ENCODE assay signal across 8 cellular contexts in genomic region chr1:95043141-95043980, GRCh38. TPM values are rescaled to one million over a fixed set of nuclear protein-coding genes. Genes with fewer than 3 reads are reported as not detected.
A peak's percentile ranks its signal among the peaks of the same experiment; 100 is the strongest.
DNase-seq lines count a peak whose midpoint lies in the region; ATAC-seq and TF ChIP-seq lines count a peak whose summit lies in the region.

No MANE protein-coding gene starts in this region.

- H3K27me3 Mint-ChIP-seq in activated T-cell treated with anti-CD3 and anti-CD28 coated beads, Interleukin-2, amount 50 U/mL, for 24 hours: no peaks in the 10 kb centered on the region
- no peaks in the 10 kb centered on the region for H3K27me3 Mint-ChIP-seq in nephron (ENCODE audit: low read depth)

- no peaks in the 10 kb centered on the region for H3K9me3 Mint-ChIP-seq in activated T-cell treated with anti-CD3 and anti-CD28 coated beads, Interleukin-2, amount 50 U/mL, for 24 hours
- H3K9me3 Mint-ChIP-seq in nephron: no peaks in the 10 kb centered on the region

- peak; percentile 89 for ATAC-seq in GM21786 (IDR thresholded peaks at IDR 0.05; ENCODE audit: unreplicated experiment)

- CTCF ChIA-PET in PC-9 (lab: Charles Lee): interaction anchor here (0.5 to 1.2 kb wide), 12 partner anchors 179 to 625 kb away, joined by 3 to 23 read pairs (median 3); partner anchors contain the start of genes ABCD3 and RWDD3

- no peaks in the 10 kb centered on the region for H3K9me3 ChIP-seq in DOHH2 (ENCODE audit: control insufficient read depth, insufficient read depth, low read length)
- no peaks in the 10 kb centered on the region for H3K9me3 ChIP-seq in PC-9 (ENCODE audit: insufficient read depth, low read depth)

- H3K27me3 ChIP-seq in DOHH2 (ENCODE audit: control insufficient read depth, low read length) (no peaks in the 10 kb centered on the region), PC-9 (ENCODE audit: insufficient read depth, low read depth) (no peaks in the 10 kb centered on the region)

- H3F3A ChIP-seq in DOHH2 (ENCODE audit: control insufficient read depth, insufficient read depth): no peaks in the 10 kb centered on the region
- H3F3A ChIP-seq in PC-9 (ENCODE audit: insufficient read depth, low read depth): peaks cover 25% of the 10 kb centered on the region

- H3K4me1 ChIP-seq in DOHH2 (ENCODE audit: control insufficient read depth, low read length): no peaks in the 10 kb centered on the region
- peaks cover 32% of the 10 kb centered on the region for H3K4me1 ChIP-seq in PC-9 (replicated peaks; ENCODE audit: insufficient read depth)

- POLR2A ChIA-PET in PC-9 (lab: Charles Lee; ENCODE audit: unreplicated experiment): no interaction called here

- H3K4me1 Mint-ChIP-seq in activated T-cell treated with anti-CD3 and anti-CD28 coated beads, Interleukin-2, amount 50 U/mL, for 24 hours (ENCODE audit: low read depth): no peaks in the 10 kb centered on the region
- peaks cover 16% of the 10 kb centered on the region for H3K4me1 Mint-ChIP-seq in nephron

- no peak overlapping the region for H3K4me3 ChIP-seq in DOHH2 (ENCODE audit: low read length)
- H3K4me3 ChIP-seq in PC-9: no peak overlapping the region
- no peak overlapping the region for H3K4me3 ChIP-seq in fibroblast of mammary gland (ENCODE audit: control insufficient read depth, low read depth, low read length)

- no peaks in the 10 kb centered on the region for H3K9me2 ChIP-seq in DOHH2 (replicated peaks; ENCODE audit: control insufficient read depth, low read length)
- no peaks in the 10 kb centered on the region for H3K9me2 ChIP-seq in PC-9 (ENCODE audit: insufficient read depth)

- no peak overlapping the region for H2AFZ ChIP-seq in PC-9

- H4K20me1 ChIP-seq in DOHH2 (ENCODE audit: control insufficient read depth, insufficient read depth, low read depth, low read length) (no peaks in the 10 kb centered on the region), PC-9 (ENCODE audit: insufficient read depth) (no peaks in the 10 kb centered on the region)

- no peaks in the 10 kb centered on the region for H3K36me3 Mint-ChIP-seq in activated T-cell treated with anti-CD3 and anti-CD28 coated beads, Interleukin-2, amount 50 U/mL, for 24 hours (ENCODE audit: low read depth)
- no peaks in the 10 kb centered on the region for H3K36me3 Mint-ChIP-seq in nephron (ENCODE audit: low read depth)

- no peak overlapping the region for H3K4me2 ChIP-seq in DOHH2 (ENCODE audit: low read length)
- H3K4me2 ChIP-seq in PC-9: no peak overlapping the region

- DNase-seq in KG1 (lab: John Stamatoyannopoulos, UW): peak; percentile 63
- peak; percentile 74 to 77 for DNase-seq in PC-9
- peak; percentile 81 for DNase-seq in activated T-cell treated with anti-CD3 and anti-CD28 coated beads, Interleukin-2, amount 50 U/mL, for 24 hours
- DNase-seq in fibroblast of mammary gland (ENCODE audit: low read depth): peak; percentile 88
- DNase-seq in stimulated activated naive CD4-positive, alpha-beta T cell (lab: John Stamatoyannopoulos, UW): peak; percentile 50 to 78 (median 64)

- H3K4me3 Mint-ChIP-seq in activated T-cell treated with anti-CD3 and anti-CD28 coated beads, Interleukin-2, amount 50 U/mL, for 24 hours: no peak overlapping the region
- no peak overlapping the region for H3K4me3 Mint-ChIP-seq in nephron

- TF ChIP-seq CTCF in DOHH2 (IDR thresholded peaks at IDR 0.05; ENCODE audit: low read depth, low read length, poor library complexity, severe bottlenecking): peak; percentile 99
- TF ChIP-seq CTCF in PC-9 (conservative IDR thresholded peaks at IDR 0.05): peak; percentile 100
- peak; percentile 100 for TF ChIP-seq CTCF in fibroblast of mammary gland (conservative IDR thresholded peaks at IDR 0.05; ENCODE audit: control insufficient read depth, insufficient read depth, low read depth, low read length)
- peak; percentile 98 to 99 (median 99) for TF ChIP-seq CTCF in nephron (IDR thresholded peaks at IDR 0.05; ENCODE audit: unreplicated experiment in 3 of 3)

- BruUV-seq in PC-9 (replicated peaks; lab: Mats Ljungman, UMichigan): no TSS peak

- H3K27ac Mint-ChIP-seq in activated T-cell treated with anti-CD3 and anti-CD28 coated beads, Interleukin-2, amount 50 U/mL, for 24 hours: no peak overlapping the region
- no peak overlapping the region for H3K27ac Mint-ChIP-seq in nephron

- intact Hi-C loops in PC-9 (cut with micrococcal nuclease; ENCODE audit: unreplicated experiment): loop anchor here (1.0 to 10.0 kb wide), 8 partner anchors 191 to 1019 kb away; partner anchors contain the start of gene RWDD3

- H3K27ac ChIP-seq in DOHH2 (ENCODE audit: low read depth, low read length): no peak overlapping the region
- no peak overlapping the region for H3K27ac ChIP-seq in PC-9

- no peaks in the 10 kb centered on the region for H3K79me2 ChIP-seq in DOHH2 (ENCODE audit: control insufficient read depth, low read length)
- H3K79me2 ChIP-seq in PC-9 (ENCODE audit: low read depth): peaks cover 7% of the 10 kb centered on the region; the same call in 1 of the 2 replicates

- H3K36me3 ChIP-seq in DOHH2 (ENCODE audit: control insufficient read depth, low read length) (no peaks in the 10 kb centered on the region), PC-9 (ENCODE audit: low read depth) (no peaks in the 10 kb centered on the region)

RNA-seq across cellular contexts. Expression of gene ALG14, which starts 29.4 kb away (rescaled TPM):
- total RNA-seq in PC-9 (2021): 7.7 and 8.6 TPM in 2 replicates
